In genomic region chr12:79822475-79822874, GRCh38 we compare ENCODE assay signal across 27 cellular contexts.
"Had no signal": no experiment of that assay in that cellular context is flagged by ENCODE, and none has a peak within 500 bp of the region (broad histone marks: within the 10 kb centered on the region; RNA-seq: fewer than 3 reads in every experiment).

No MANE protein-coding gene starts in this region.

- H3K9me3 Mint-ChIP-seq: dendritic cell treated with granulocyte-macrophage colony-stimulating factor and Interleukin-4, amounts not matched to agents 40 ng/mL and 50 ng/mL, for 4 days; endodermal cell; mesothelial cell of epicardium; naive B cell; natural killer cell treated with Interleukin-12 subunit alpha and Interleukin-12 subunit beta and Interleukin-15 and Interleukin-18, amount 100 ng/mL, for 72 hours; neural progenitor cell; stimulated activated memory B cell treated with anti-CD40 and anti-IgM and Interleukin-4, amounts not matched to agents 10 μg/mL and 1 μg/mL and 100 μg/mL, for 72 hours; type B pancreatic cell had no signal

- ATAC-seq: gastroesophageal sphincter; heart left ventricle; left lobe of liver; mucosa of descending colon; natural killer cell treated with Interleukin-12 subunit alpha and Interleukin-12 subunit beta and Interleukin-15 and Interleukin-18, amount 100 ng/mL, for 72 hours; stimulated activated memory B cell treated with anti-CD40 and anti-IgM and Interleukin-4, amounts not matched to agents 10 μg/mL and 1 μg/mL and 100 μg/mL, for 72 hours; stimulated activated naive CD8-positive, alpha-beta T cell treated with anti-CD3 and anti-CD28 coated beads, Interleukin-15, Interleukin-2, amounts not matched to agents 100 U/mL and 50 U/mL, for 24 hours had no signal

- H3K4me1 Mint-ChIP-seq: endodermal cell had no signal

- H3K4me3 ChIP-seq: gastroesophageal sphincter, heart left ventricle, hepatocyte, lung, mucosa of descending colon, neural progenitor cell, prostate gland, right atrium auricular region, sigmoid colon, testis, tibial artery had no signal

- H3K9me3 ChIP-seq: gastroesophageal sphincter, heart left ventricle, mucosa of descending colon, prostate gland, right atrium auricular region, sigmoid colon, testis, tibial artery had no signal

- H3K27ac Mint-ChIP-seq: dendritic cell treated with granulocyte-macrophage colony-stimulating factor and Interleukin-4, amounts not matched to agents 40 ng/mL and 50 ng/mL, for 4 days; endodermal cell; mesothelial cell of epicardium; naive B cell; natural killer cell treated with Interleukin-12 subunit alpha and Interleukin-12 subunit beta and Interleukin-15 and Interleukin-18, amount 100 ng/mL, for 72 hours; neural progenitor cell; stimulated activated memory B cell treated with anti-CD40 and anti-IgM and Interleukin-4, amounts not matched to agents 10 μg/mL and 1 μg/mL and 100 μg/mL, for 72 hours; type B pancreatic cell had no signal

- H3K4me3 Mint-ChIP-seq: dendritic cell treated with granulocyte-macrophage colony-stimulating factor and Interleukin-4, amounts not matched to agents 40 ng/mL and 50 ng/mL, for 4 days; endodermal cell; mesothelial cell of epicardium; naive B cell; natural killer cell treated with Interleukin-12 subunit alpha and Interleukin-12 subunit beta and Interleukin-15 and Interleukin-18, amount 100 ng/mL, for 72 hours; neural progenitor cell; stimulated activated memory B cell treated with anti-CD40 and anti-IgM and Interleukin-4, amounts not matched to agents 10 μg/mL and 1 μg/mL and 100 μg/mL, for 72 hours; type B pancreatic cell had no signal

- DNase-seq: effector CD8-positive, alpha-beta T cell; endodermal cell; erythroblast; heart left ventricle; kidney; mesenchymal stem cell; mucosa of descending colon; naive B cell; sigmoid colon; stimulated activated CD4-positive, alpha-beta T cell treated with anti-CD3 and anti-CD28 coated beads, Interleukin-2, amount 100 ng/mL, for 24 hours; stimulated activated CD4-positive, alpha-beta T cell treated with anti-CD3 and anti-CD28 coated beads, Interleukin-4, amount 100 ng/mL, for 24 hours; stimulated activated naive CD8-positive, alpha-beta T cell treated with anti-CD3 and anti-CD28 coated beads, Interleukin-15, Interleukin-2, amounts not matched to agents 100 U/mL and 50 U/mL, for 24 hours; substantia nigra; testis; tibial artery had no signal

- H3K27me3 Mint-ChIP-seq: dendritic cell treated with granulocyte-macrophage colony-stimulating factor and Interleukin-4, amounts not matched to agents 40 ng/mL and 50 ng/mL, for 4 days; naive B cell; natural killer cell treated with Interleukin-12 subunit alpha and Interleukin-12 subunit beta and Interleukin-15 and Interleukin-18, amount 100 ng/mL, for 72 hours; stimulated activated memory B cell treated with anti-CD40 and anti-IgM and Interleukin-4, amounts not matched to agents 10 μg/mL and 1 μg/mL and 100 μg/mL, for 72 hours; type B pancreatic cell had no signal
